ENCODE assay signal across 21 cellular contexts in genomic region chr14:102905116-102906108, GRCh38. TPM values are rescaled to one million over a fixed set of nuclear protein-coding genes. Genes with fewer than 3 reads are reported as not detected.
DNase-seq lines count a peak whose midpoint lies in the region; ATAC-seq, FAIRE-seq and TF ChIP-seq lines count a peak whose summit lies in the region.
"Had no signal": no experiment of that assay in that cellular context is flagged by ENCODE, and none has a peak within 500 bp of the region (broad histone marks: within the 10 kb centered on the region; RNA-seq: fewer than 3 reads in every experiment).

No MANE protein-coding gene starts in this region.

- ATAC-seq in activated naive CD4-positive, alpha-beta T cell treated with anti-CD3 and anti-CD28 coated beads, Interleukin-2, amount 50 U/mL, for 72 hours: no peak
- ATAC-seq in IMR-90 (ENCODE audit: low read depth) (no peak), GM12878 (no peak), GM19035 (IDR thresholded peaks at IDR 0.05; ENCODE audit: unreplicated experiment) (no peak)
- ATAC-seq: A549 had no signal

- H2BK15ac ChIP-seq in IMR-90 (ENCODE audit: low read depth, low read length): no peak overlapping the region

- TF ChIP-seq CTCF in IMR-90 (conservative IDR thresholded peaks at IDR 0.05; ENCODE audit: low read depth, low read length) (no peak), GM12878 (IDR thresholded peaks at IDR 0.05 in 2 of 3, conservative IDR thresholded peaks at IDR 0.05 in 1 of 3; ENCODE audit: control insufficient read depth in 2 of 3, extremely low read depth in 1 of 3, insufficient read depth in 1 of 3, low read depth in 3 of 3, low read length in 3 of 3) (no peak), osteoblast (IDR thresholded peaks at IDR 0.05; ENCODE audit: extremely low read depth, low read depth, low read length) (no peak)

- no peak overlapping the region for H3K56ac ChIP-seq in IMR-90 (ENCODE audit: extremely low read depth, insufficient read depth, low read length)

- TF ChIP-seq POLR2A in IMR-90 (IDR thresholded peaks at IDR 0.05; ENCODE audit: low read depth, low read length) (no peak), GM12878 (IDR thresholded peaks at IDR 0.05; ENCODE audit: low read depth, low read length) (no peak)

- FAIRE-seq in GM12878 (lab: Jason Lieb, UNC): no peak
- FAIRE-seq: A549, GM19239, H1 had no signal

- H3K4me3 ChIP-seq in IMR-90 (ENCODE audit: insufficient read depth, low read depth, low read length): no peak overlapping the region
- no peak overlapping the region for H3K4me3 ChIP-seq in GM12878
- H3K4me3 ChIP-seq in osteoblast (ENCODE audit: insufficient read depth, low read length): no peak overlapping the region
- H3K4me3 ChIP-seq: A549 had no signal

- no peak overlapping the region for H2BK5ac ChIP-seq in IMR-90 (ENCODE audit: low read depth, low read length, poor library complexity, severe bottlenecking)

- no peak overlapping the region for H2AK9ac ChIP-seq in IMR-90 (replicated peaks; ENCODE audit: low read depth, low read length, poor library complexity)

- H3K27ac ChIP-seq in IMR-90 (ENCODE audit: insufficient read depth, low read length): no peak overlapping the region
- no peak overlapping the region for H3K27ac ChIP-seq in GM12878 (ENCODE audit: control insufficient read depth, insufficient read depth)
- no peak overlapping the region for H3K27ac ChIP-seq in osteoblast (ENCODE audit: low read depth, low read length)
- H3K27ac ChIP-seq: A549 had no signal

- H3K9me3 Mint-ChIP-seq in activated naive CD4-positive, alpha-beta T cell treated with anti-CD3 and anti-CD28 coated beads, Interleukin-2, amount 50 U/mL, for 72 hours: no peaks in the 10 kb centered on the region
- H3K9me3 Mint-ChIP-seq in activated naive CD4-positive, alpha-beta T cell treated with anti-CD3 and anti-CD28 coated beads for 36 hours: no peaks in the 10 kb centered on the region
- H3K9me3 Mint-ChIP-seq: HFFc6 had no signal

- no peaks in the 10 kb centered on the region for H3K27me3 Mint-ChIP-seq in activated naive CD4-positive, alpha-beta T cell treated with anti-CD3 and anti-CD28 coated beads for 36 hours (ENCODE audit: low read depth)

- no peak overlapping the region for H3K14ac ChIP-seq in IMR-90 (replicated peaks; ENCODE audit: low read depth, low read length)

- H2AFZ ChIP-seq in IMR-90 (replicated peaks; ENCODE audit: low read length, poor library complexity) (no peak overlapping the region), GM12878 (ENCODE audit: control insufficient read depth, low read depth, low read length) (no peak overlapping the region), osteoblast (ENCODE audit: low read length) (no peak overlapping the region)

- TF ChIP-seq EP300 in GM12878 (IDR thresholded peaks at IDR 0.05; ENCODE audit: borderline replicate concordance in 1 of 2, control insufficient read depth in 1 of 2, low read depth in 2 of 2, low read length in 2 of 2): no peak

- H3K18ac ChIP-seq in IMR-90 (ENCODE audit: low read depth, low read length): no peak overlapping the region

- SMC1A ChIA-PET in GM12878 (lab: Charles Lee; ENCODE audit: uncharacterized antibody, unreplicated experiment): interaction anchor here (1.6 kb wide), 2 partner anchors 107 to 211 kb away, joined by 3 to 6 read pairs; no protein-coding TSS in a partner anchor

- RAD21 ChIA-PET in GM12878 (lab: Charles Lee; ENCODE audit: unreplicated experiment): no interaction called here

- H3K4me1 Mint-ChIP-seq in activated naive CD4-positive, alpha-beta T cell treated with anti-CD3 and anti-CD28 coated beads for 36 hours (ENCODE audit: low read depth): peaks cover 12% of the 10 kb centered on the region

- H2AK5ac ChIP-seq in IMR-90 (ENCODE audit: low read depth, low read length): no peak overlapping the region

- H3K36me3 Mint-ChIP-seq in activated naive CD4-positive, alpha-beta T cell treated with anti-CD3 and anti-CD28 coated beads, Interleukin-2, amount 50 U/mL, for 72 hours: peaks cover 4 to 17% of the 10 kb centered on the region in 2 donors
- peaks cover 33% of the 10 kb centered on the region for H3K36me3 Mint-ChIP-seq in activated naive CD4-positive, alpha-beta T cell treated with anti-CD3 and anti-CD28 coated beads for 36 hours (ENCODE audit: low read depth)

- 0 out of 2 replicates have a peak, but pooled peaks cover 2% of the 10 kb centered on the region for H3K9me1 ChIP-seq in IMR-90 (ENCODE audit: insufficient read depth, low read length)

- H3K23ac ChIP-seq in IMR-90 (ENCODE audit: low read depth, low read length): no peak overlapping the region

- BruUV-seq in IMR-90 (replicated peaks; lab: Mats Ljungman, UMichigan) (TSS peak; percentile 33), GM12878 (replicated peaks; lab: Mats Ljungman, UMichigan) (TSS peak; percentile 26)

- H3K79me2 ChIP-seq in GM12878 (ENCODE audit: control insufficient read depth, insufficient read depth, low read length): peaks cover 19% of the 10 kb centered on the region
- no peaks in the 10 kb centered on the region for H3K79me2 ChIP-seq in osteoblast (ENCODE audit: insufficient read depth, low read length)

- in situ Hi-C loops in IMR-90 (cut with MboI; ENCODE audit: low sequenced_read_pairs): no loop called here
- in situ Hi-C loops in GM12878 (cut with MboI): no loop called here

- no peak overlapping the region for H2BK20ac ChIP-seq in IMR-90 (ENCODE audit: low read depth, low read length)

- H3K4me2 ChIP-seq in IMR-90 (ENCODE audit: low read depth, low read length) (no peak overlapping the region), GM12878 (ENCODE audit: control insufficient read depth, insufficient read depth) (no peak overlapping the region), osteoblast (ENCODE audit: insufficient read depth, low read length) (no peak overlapping the region)
- H3K4me2 ChIP-seq: A549 had no signal

- no peaks in the 10 kb centered on the region for H3K9me3 ChIP-seq in IMR-90 (ENCODE audit: control insufficient read depth, insufficient read depth, low read length)
- no peaks in the 10 kb centered on the region for H3K9me3 ChIP-seq in GM12878 (replicated peaks; ENCODE audit: control insufficient read depth, insufficient read depth, low read length)
- H3K9me3 ChIP-seq in osteoblast (ENCODE audit: low read depth, low read length): no peaks in the 10 kb centered on the region
- H3K9me3 ChIP-seq: A549 had no signal

- dilution Hi-C loops in IMR-90 (cut with HindIII; ENCODE audit: low sequenced_read_pairs, unreplicated experiment): no loop called here

- intact Hi-C loops in activated naive CD4-positive, alpha-beta T cell treated with anti-CD3 and anti-CD28 coated beads for 36 hours (cut with micrococcal nuclease): no loop called here
- intact Hi-C loops in IMR-90 (cut with micrococcal nuclease): no loop called here
- intact Hi-C loops in GM12878 (cut with micrococcal nuclease; ENCODE audit: unreplicated experiment): no loop called here

- no peak overlapping the region for H4K8ac ChIP-seq in IMR-90 (ENCODE audit: low read depth in 2 of 2, low read length in 2 of 2)

- no peak for DNase-seq in activated naive CD4-positive, alpha-beta T cell treated with anti-CD3 and anti-CD28 coated beads, Interleukin-2, amount 50 U/mL, for 72 hours (ENCODE audit: low spot score in 2 of 2)
- DNase-seq in activated naive CD4-positive, alpha-beta T cell treated with anti-CD3 and anti-CD28 coated beads for 36 hours: no peak
- DNase-seq in IMR-90 (no peak), GM12878 (ENCODE audit: low read depth, low spot score) (no peak), osteoblast (ENCODE audit: insufficient read length, low spot score, missing footprints) (peak; percentile 79), mucosa of gallbladder (ENCODE audit: low spot score) (no peak)
- no peak for DNase-seq in stimulated activated CD4-positive, alpha-beta T cell treated with anti-CD3 and anti-CD28 coated beads, Interleukin-2, amount 100 ng/mL, for 48 hours
- DNase-seq: COR-L47, EL, HFFc6, NCI-H1105, NCI-H187, NCI-H345, NCI-H69 had no signal

- TF ChIP-seq RAD21 in IMR-90 (IDR thresholded peaks at IDR 0.05; ENCODE audit: low read length) (no peak), GM12878 (IDR thresholded peaks at IDR 0.05; ENCODE audit: insufficient read depth, low read depth, low read length) (no peak)

- 98% methylated on average over 14 of the region's 38 CpGs; no CpG with 5 or more reads in 1 of the 2 experiments for WGBS in IMR-90 (ENCODE audit: extremely low coverage in 2 of 2, insufficient read length in 1 of 2), 2 experiments
- WGBS in GM12878 (ENCODE audit: insufficient coverage, insufficient replicate concordance, low lambda C conversion rate, missing lambda C conversion rate): 94% methylated on average over 38 of the region's 38 CpGs

- peaks cover 23% of the 10 kb centered on the region for H3K36me3 ChIP-seq in IMR-90 (ENCODE audit: control insufficient read depth, insufficient read depth, low read length)
- H3K36me3 ChIP-seq in GM12878 (ENCODE audit: control insufficient read depth in 2 of 2, insufficient read depth in 2 of 2, low read length in 1 of 2): peaks cover 26 to 37% of the 10 kb centered on the region in 2 experiments
- H3K36me3 ChIP-seq in osteoblast (ENCODE audit: insufficient read depth, low read length): peaks cover 13% of the 10 kb centered on the region

- H3K4me3 Mint-ChIP-seq in activated naive CD4-positive, alpha-beta T cell treated with anti-CD3 and anti-CD28 coated beads for 36 hours: no peak overlapping the region
- H3K4me3 Mint-ChIP-seq: CD14-positive monocyte, HFFc6 had no signal

- H4K91ac ChIP-seq in IMR-90 (ENCODE audit: insufficient read depth, low read depth, low read length): no peak overlapping the region

- H4K20me1 ChIP-seq in IMR-90 (ENCODE audit: insufficient read depth, low read length) (no peaks in the 10 kb centered on the region), GM12878 (ENCODE audit: control insufficient read depth, insufficient read depth) (no peaks in the 10 kb centered on the region), osteoblast (ENCODE audit: insufficient read depth, low read length) (no peaks in the 10 kb centered on the region)

- no peaks in the 10 kb centered on the region for H3K4me1 ChIP-seq in IMR-90 (ENCODE audit: control insufficient read depth, insufficient read depth, low read length)
- peaks cover 26% of the 10 kb centered on the region for H3K4me1 ChIP-seq in GM12878 (ENCODE audit: control insufficient read depth, insufficient read depth, low read length)
- H3K4me1 ChIP-seq in osteoblast (ENCODE audit: insufficient read depth, low read length): no peaks in the 10 kb centered on the region
- H3K4me1 ChIP-seq: A549 had no signal

- POLR2A ChIA-PET in IMR-90 (lab: Charles Lee; ENCODE audit: unreplicated experiment) (no interaction called here), GM12878 (lab: Charles Lee) (interaction anchor here (0.6 to 1.2 kb wide), 2 partner anchors 11 to 1581 kb away, joined by 3 read pairs; no protein-coding TSS in a partner anchor)

- CTCF ChIA-PET in activated naive CD4-positive, alpha-beta T cell treated with anti-CD3 and anti-CD28 coated beads for 36 hours (lab: Charles Lee): no interaction called here
- CTCF ChIA-PET in IMR-90 (lab: Yijun Ruan, JAX) (no interaction called here), GM12878 (lab: Yijun Ruan, JAX) (interaction anchor here (1.6 kb wide), 1 partner anchor 27 kb away, joined by 4 read pairs; no protein-coding TSS in a partner anchor)

- H3K79me1 ChIP-seq in IMR-90 (ENCODE audit: low read depth in 1 of 2, low read length in 2 of 2): no peaks in the 10 kb centered on the region

- H3K27ac Mint-ChIP-seq in activated naive CD4-positive, alpha-beta T cell treated with anti-CD3 and anti-CD28 coated beads, Interleukin-2, amount 50 U/mL, for 72 hours: peak overlapping the region; percentile 37 to 49
- no peak overlapping the region for H3K27ac Mint-ChIP-seq in activated naive CD4-positive, alpha-beta T cell treated with anti-CD3 and anti-CD28 coated beads for 36 hours
- H3K27ac Mint-ChIP-seq: HFFc6 had no signal

- no peak overlapping the region for H2BK120ac ChIP-seq in IMR-90 (ENCODE audit: low read depth, low read length)

- H3K9ac ChIP-seq in IMR-90 (ENCODE audit: low read depth, low read length) (no peak overlapping the region), GM12878 (ENCODE audit: control insufficient read depth, insufficient read depth, low read length) (no peak overlapping the region)

- no peak overlapping the region for H4K5ac ChIP-seq in IMR-90 (ENCODE audit: low read depth, low read length)

- H3K27me3 ChIP-seq in IMR-90 (ENCODE audit: control insufficient read depth, insufficient read depth, low read length) (no peaks in the 10 kb centered on the region), GM12878 (replicated peaks in 1 of 2; ENCODE audit: control insufficient read depth in 2 of 2, insufficient read depth in 2 of 2, low read length in 1 of 2) (no peaks in the 10 kb centered on the region), osteoblast (ENCODE audit: insufficient read depth, low read length) (no peaks in the 10 kb centered on the region)

- H3K4ac ChIP-seq in IMR-90 (ENCODE audit: low read depth, low read length): no peak overlapping the region

RNA-seq across cellular contexts. Expression of gene AMN, which starts 17.1 kb away (rescaled TPM):
- total RNA-seq in activated naive CD4-positive, alpha-beta T cell treated with anti-CD3 and anti-CD28 coated beads, Interleukin-2, amount 50 U/mL, for 72 hours: under 1 TPM; 0.30 to 0.49 TPM
- total RNA-seq in activated naive CD4-positive, alpha-beta T cell treated with anti-CD3 and anti-CD28 coated beads for 36 hours: under 1 TPM; 0.33 to 0.37 TPM
- total RNA-seq in IMR-90 (2012; rRNA removed) (under 0.01 TPM in 1 of 2 replicates, not detected in the other), GM12878 (2014; rRNA removed) (0.11 and 0.17 TPM in 2 replicates), GM12878 (2014; rRNA removed; fragmentation: Illumina TruSeq; extraction: Trizol) (not detected in 2 replicates), GM12878 (2021) (0.33 and 0.82 TPM in 2 replicates), osteoblast (under 0.01 and 0.29 TPM in 2 replicates), mucosa of gallbladder (204 TPM)
- polyA plus RNA-seq in IMR-90 (2012; rRNA removed) (0.11 and 0.24 TPM in 2 replicates), GM12878 (2011; rRNA removed) (0.04 and 0.10 TPM in 2 replicates), GM12878 (2014; fragmentation: Illumina TruSeq; extraction: Trizol) (0.03 TPM in 1 of 2 replicates, not detected in the other), GM12878 (2014; fragmentation: Nextera tagmentation; extraction: Ambion mirVana) (not detected), GM12878 (2014; rRNA removed) (0.24 TPM in 1 of 2 replicates, not detected in the other), GM12878 (2016; fragmentation: Nextera tagmentation; extraction: Ambion mirVana) (not detected)
- polyA plus RNA-seq in IMR-90 (2012; cell fraction: cytosol; rRNA removed): 0.08 and 0.37 TPM in 2 replicates
- 0.95 and 3.4 TPM in 2 replicates for polyA plus RNA-seq in IMR-90 (2012; cell fraction: nucleus; rRNA removed; ENCODE audit: low replicate concordance)
- 2.7 TPM in 2 replicates for total RNA-seq in GM12878 (2013; cell fraction: nucleolus; rRNA removed)
- polyA plus RNA-seq in GM12878 (2011; ENCODE audit: low read depth): not detected
- polyA plus RNA-seq in GM12878 (2011; cell fraction: cytosol; rRNA removed): 0.07 and 0.22 TPM in 2 replicates
- polyA plus RNA-seq in GM12878 (2011; cell fraction: nucleus; rRNA removed): 2.1 and 2.7 TPM in 2 replicates
- polyA plus RNA-seq in GM12878 (2012): 0.26 and 0.45 TPM in 2 replicates
- polyA minus RNA-seq in GM12878 (2011; rRNA and poly(A)+ RNA removed): 0.21 TPM in 1 of 2 replicates, not detected in the other
- not detected in 2 replicates for polyA minus RNA-seq in GM12878 (2011; cell fraction: cytosol; rRNA and poly(A)+ RNA removed)
- 0.36 and 0.48 TPM in 2 replicates for polyA minus RNA-seq in GM12878 (2011; cell fraction: nucleus; rRNA and poly(A)+ RNA removed)
- total RNA-seq: HFFc6, LHCN-M2, SK-MEL-5 had no signal
- polyA plus RNA-seq: CD14-positive monocyte had no signal

Comparison
In these comparisons a context has a peak if more than half of its experiments do, and no peak if none do; other contexts are left out.
1. RNA of gene AMN, which starts 17.1 kb away (total RNA-seq): 204 TPM in mucosa of gallbladder (single experiment); 0.30 to 0.49 TPM in activated naive CD4-positive, alpha-beta T cell treated with anti-CD3 and anti-CD28 coated beads, Interleukin-2, amount 50 U/mL, for 72 hours, 0.33 to 0.37 TPM in activated naive CD4-positive, alpha-beta T cell treated with anti-CD3 and anti-CD28 coated beads for 36 hours, 0.11 to 2.7 TPM in GM12878, under 0.01 TPM in IMR-90 and under 0.01 to 0.29 TPM in osteoblast; every median in the first group is over 10 times any median in the second.